ENCODE assay signal across 19 cellular contexts in genomic region chr3:186421946-186422345, GRCh38. TPM values are rescaled to one million over a fixed set of nuclear protein-coding genes. Genes with fewer than 3 reads are reported as not detected.
DNase-seq lines count a peak whose midpoint lies in the region; ATAC-seq, FAIRE-seq and TF ChIP-seq lines count a peak whose summit lies in the region.
"Had no signal": no experiment of that assay in that cellular context is flagged by ENCODE, and none has a peak within 500 bp of the region (broad histone marks: within the 10 kb centered on the region; RNA-seq: fewer than 3 reads in every experiment).

No MANE protein-coding gene starts in this region.

- H3K4me1 ChIP-seq in RWPE2 (ENCODE audit: insufficient read depth, poor library complexity, severe bottlenecking): peaks cover 30% of the 10 kb centered on the region
- no peaks in the 10 kb centered on the region for H3K4me1 ChIP-seq in upper lobe of right lung

- peaks cover 6 to 8% of the 10 kb centered on the region in 2 donors for H3K27me3 Mint-ChIP-seq in T-cell

- H3K27me3 ChIP-seq in RWPE2 (ENCODE audit: insufficient read depth, poor library complexity, severe bottlenecking) (no peaks in the 10 kb centered on the region), bronchial epithelial cell (ENCODE audit: control insufficient read depth, insufficient read depth, low read length) (no peaks in the 10 kb centered on the region), upper lobe of right lung (peaks cover 6% of the 10 kb centered on the region)
- H3K27me3 ChIP-seq: BLaER1 had no signal

- no peaks in the 10 kb centered on the region for H3K4me1 Mint-ChIP-seq in T-cell

- H3K27ac ChIP-seq in RWPE2 (ENCODE audit: poor library complexity, severe bottlenecking) (no peak overlapping the region), upper lobe of right lung (no peak overlapping the region)
- H3K27ac ChIP-seq: BLaER1, HL-60 had no signal

- no peak for TF ChIP-seq CTCF in RWPE2 (IDR thresholded peaks at IDR 0.05; ENCODE audit: poor library complexity, severe bottlenecking)
- TF ChIP-seq CTCF in bronchial epithelial cell (IDR thresholded peaks at IDR 0.05; ENCODE audit: insufficient read depth, low read length, severe bottlenecking): no peak
- no peak for TF ChIP-seq CTCF in fibroblast of mammary gland (conservative IDR thresholded peaks at IDR 0.05; ENCODE audit: control insufficient read depth, insufficient read depth, low read depth, low read length)
- no peak for TF ChIP-seq CTCF in upper lobe of right lung (IDR thresholded peaks at IDR 0.05)

- H3K4me3 Mint-ChIP-seq in T-cell: no peak overlapping the region
- H3K4me3 Mint-ChIP-seq: CD4-positive, alpha-beta memory T cell had no signal

- CTCF ChIA-PET in T-cell (lab: Charles Lee): interaction anchor here in 1 of 2 donors (0.5 kb wide), 1 partner anchor 97 kb away, joined by 4 read pairs; no protein-coding TSS in a partner anchor

- H3K36me3 ChIP-seq in RWPE2 (ENCODE audit: low read depth) (no peaks in the 10 kb centered on the region), bronchial epithelial cell (ENCODE audit: control insufficient read depth, insufficient read depth, low read length) (no peaks in the 10 kb centered on the region), upper lobe of right lung (no peaks in the 10 kb centered on the region)
- H3K36me3 ChIP-seq: BLaER1 had no signal

- ATAC-seq in RWPE2 (ENCODE audit: low read depth) (peak; percentile 15; the same call in 1 of the 3 replicates), upper lobe of right lung (no peak), T-cell (replicated peaks in 1 of 4) (no peak)

- DNase-seq in HCEC 1CT (peak; percentile 30), RWPE2 (ENCODE audit: low spot score) (no peak), bronchial epithelial cell (ENCODE audit: low read depth) (peak; percentile 63), fibroblast of mammary gland (ENCODE audit: low read depth) (peak; percentile 53), cerebellum (ENCODE audit: low spot score) (no peak), cerebellar cortex (ENCODE audit: low spot score) (no peak), upper lobe of right lung (no peak), T-cell (no peak)
- DNase-seq: 8988T; CD4-positive, alpha-beta memory T cell; DMS79 treated with DMSO at 0.1 percent for 48 hours; GF-D8; GOT3; H7; IMR-90 had no signal

- POLR2A ChIA-PET in T-cell (lab: Charles Lee): no interaction called here

- H3K9me3 ChIP-seq in RWPE2 (ENCODE audit: severe bottlenecking) (no peaks in the 10 kb centered on the region), upper lobe of right lung (no peaks in the 10 kb centered on the region)
- H3K9me3 ChIP-seq: BLaER1 had no signal

- no peak for FAIRE-seq in bronchial epithelial cell (lab: Jason Lieb, UNC)
- FAIRE-seq: HTR-8/SVneo had no signal

- no peaks in the 10 kb centered on the region for H3K9me3 Mint-ChIP-seq in T-cell
- H3K9me3 Mint-ChIP-seq: CD14-positive monocyte; CD4-positive, alpha-beta memory T cell had no signal

- no peaks in the 10 kb centered on the region for H3K36me3 Mint-ChIP-seq in T-cell
- H3K36me3 Mint-ChIP-seq: CD14-positive monocyte; CD4-positive, alpha-beta memory T cell had no signal

- H3K27ac Mint-ChIP-seq in T-cell: no peak overlapping the region
- H3K27ac Mint-ChIP-seq: CD14-positive monocyte; CD4-positive, alpha-beta memory T cell had no signal

- intact Hi-C loops in upper lobe of right lung (cut with DNase I): no loop called here

- H3K4me3 ChIP-seq in RWPE2 (ENCODE audit: severe bottlenecking): no peak overlapping the region
- H3K4me3 ChIP-seq in bronchial epithelial cell (ENCODE audit: low read depth, low read length): no peak overlapping the region
- no peak overlapping the region for H3K4me3 ChIP-seq in fibroblast of mammary gland (ENCODE audit: control insufficient read depth, low read depth, low read length)
- no peak overlapping the region for H3K4me3 ChIP-seq in upper lobe of right lung
- H3K4me3 ChIP-seq: BLaER1 had no signal

RNA-seq across cellular contexts. Expression of gene DGKG, which starts 59.9 kb away (rescaled TPM):
- total RNA-seq in bronchial epithelial cell: not detected in 2 replicates
- 14.9 TPM for total RNA-seq in cerebellum
- 4.7 TPM for total RNA-seq in upper lobe of right lung
- total RNA-seq in T-cell: under 1 TPM in 2 of 5 donors, not detected in 3; 0.03 to 0.10 TPM

Comparison
In these comparisons a context has a peak if more than half of its experiments do, and no peak if none do; other contexts are left out.
1. DNase-seq: peak in HCEC 1CT (single experiment), bronchial epithelial cell (single experiment) and fibroblast of mammary gland (single experiment); none in RWPE2 (single experiment), cerebellum (single experiment), cerebellar cortex (single experiment), upper lobe of right lung (single experiment) and T-cell (0 of 34).